Comparison of ENCODE assay signal across 23 cellular contexts in the genomic region with DNA sequence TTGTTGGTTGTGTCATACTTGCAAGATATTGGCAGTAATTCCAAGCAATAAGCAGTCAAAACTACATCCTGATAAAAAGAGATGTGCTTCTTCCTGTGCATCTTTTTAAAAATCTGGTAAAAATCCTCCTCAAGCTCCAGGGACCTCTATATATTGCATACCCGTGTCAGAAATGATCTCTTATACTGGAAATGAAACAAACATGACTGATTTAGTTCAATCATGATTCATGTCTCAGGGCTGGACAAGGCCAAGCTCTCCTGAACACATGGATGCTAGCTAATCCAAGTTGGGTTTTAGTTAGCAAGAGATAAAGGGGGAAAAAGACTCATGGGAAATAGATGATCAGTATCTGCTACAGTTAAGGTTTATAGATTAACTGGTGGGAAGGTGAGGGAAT.
"Had no signal": no experiment of that assay in that cellular context is flagged by ENCODE, and none has a peak within 500 bp of the region (broad histone marks: within the 10 kb centered on the region; RNA-seq: fewer than 3 reads in every experiment).

No MANE protein-coding gene starts in this region.

- H3K4me1 Mint-ChIP-seq: stimulated activated memory B cell treated with anti-CD40 and anti-IgM and Interleukin-4, amounts not matched to agents 10 μg/mL and 1 μg/mL and 100 μg/mL, for 72 hours; stimulated activated naive B cell treated with anti-CD40 and anti-IgM and Interleukin-4, amounts not matched to agents 10 μg/mL and 1 μg/mL and 100 μg/mL, for 72 hours; stimulated activated naive CD8-positive, alpha-beta T cell treated with anti-CD3 and anti-CD28 coated beads, Interleukin-15, amount 100 ng/mL, for 72 hours had no signal

- DNase-seq: stimulated activated CD4-positive, alpha-beta T cell treated with anti-CD3 and anti-CD28 coated beads, Interleukin-2, amount 100 ng/mL, for 48 hours; stimulated activated CD4-positive, alpha-beta T cell treated with anti-CD3 and anti-CD28 coated beads, Interleukin-4, amount 100 ng/mL, for 1 hour; stimulated activated CD4-positive, alpha-beta T cell treated with anti-CD3 and anti-CD28 coated beads, Interleukin-4, amount 100 ng/mL, for 24 hours; stimulated activated CD4-positive, alpha-beta T cell treated with anti-CD3 and anti-CD28 coated beads, Interleukin-4, amount 100 ng/mL, for 4 hours; stimulated activated CD8-positive, alpha-beta memory T cell treated with anti-CD3 and anti-CD28 coated beads, Interleukin-4, amount 100 ng/mL, for 48 hours; stimulated activated naive B cell treated with anti-CD40 and anti-IgM and Interleukin-4, amounts not matched to agents 10 μg/mL and 1 μg/mL and 100 μg/mL, for 72 hours; stimulated activated naive CD4-positive, alpha-beta T cell; stimulated activated naive CD4-positive, alpha-beta T cell treated with Interleukin-2 at 50 U/mL for 16 hours; stimulated activated naive CD8-positive, alpha-beta T cell treated with anti-CD3 and anti-CD28 coated beads, Interleukin-15, amount 100 ng/mL, for 72 hours; stimulated activated naive CD8-positive, alpha-beta T cell treated with anti-CD3 and anti-CD28 coated beads, Interleukin-15, Interleukin-2, amounts not matched to agents 100 U/mL and 50 U/mL, for 24 hours; stomach; substantia nigra; testis; thyroid gland; tibial artery; transverse colon; trophoblast cell; upper lobe of left lung; upper lobe of right lung; uterus had no signal

- H3K36me3 Mint-ChIP-seq: stimulated activated memory B cell treated with anti-CD40 and anti-IgM and Interleukin-4, amounts not matched to agents 10 μg/mL and 1 μg/mL and 100 μg/mL, for 72 hours; stimulated activated naive B cell treated with anti-CD40 and anti-IgM and Interleukin-4, amounts not matched to agents 10 μg/mL and 1 μg/mL and 100 μg/mL, for 72 hours; type B pancreatic cell had no signal

- H3K4me3 Mint-ChIP-seq: stimulated activated memory B cell treated with anti-CD40 and anti-IgM and Interleukin-4, amounts not matched to agents 10 μg/mL and 1 μg/mL and 100 μg/mL, for 72 hours; stimulated activated naive B cell treated with anti-CD40 and anti-IgM and Interleukin-4, amounts not matched to agents 10 μg/mL and 1 μg/mL and 100 μg/mL, for 72 hours; stimulated activated naive CD8-positive, alpha-beta T cell treated with anti-CD3 and anti-CD28 coated beads, Interleukin-15, amount 100 ng/mL, for 72 hours; stimulated activated naive CD8-positive, alpha-beta T cell treated with anti-CD3 and anti-CD28 coated beads, Interleukin-15, Interleukin-2, amounts not matched to agents 100 ng/mL and 50 ng/mL, for 24 hours; type B pancreatic cell had no signal

- ATAC-seq: stimulated activated memory B cell treated with anti-CD40 and anti-IgM and Interleukin-4, amounts not matched to agents 10 μg/mL and 1 μg/mL and 100 μg/mL, for 72 hours; stimulated activated naive B cell treated with anti-CD40 and anti-IgM and Interleukin-4, amounts not matched to agents 10 μg/mL and 1 μg/mL and 100 μg/mL, for 72 hours; stimulated activated naive CD8-positive, alpha-beta T cell treated with anti-CD3 and anti-CD28 coated beads, Interleukin-15, amount 100 ng/mL, for 72 hours; stimulated activated naive CD8-positive, alpha-beta T cell treated with anti-CD3 and anti-CD28 coated beads, Interleukin-15, Interleukin-2, amounts not matched to agents 100 U/mL and 50 U/mL, for 24 hours; upper lobe of right lung had no signal

- H3K27me3 Mint-ChIP-seq: type B pancreatic cell had no signal

- H3K27ac Mint-ChIP-seq: stimulated activated memory B cell treated with anti-CD40 and anti-IgM and Interleukin-4, amounts not matched to agents 10 μg/mL and 1 μg/mL and 100 μg/mL, for 72 hours; stimulated activated naive B cell treated with anti-CD40 and anti-IgM and Interleukin-4, amounts not matched to agents 10 μg/mL and 1 μg/mL and 100 μg/mL, for 72 hours; stimulated activated naive CD8-positive, alpha-beta T cell treated with anti-CD3 and anti-CD28 coated beads, Interleukin-15, amount 100 ng/mL, for 72 hours; stimulated activated naive CD8-positive, alpha-beta T cell treated with anti-CD3 and anti-CD28 coated beads, Interleukin-15, Interleukin-2, amounts not matched to agents 100 ng/mL and 50 ng/mL, for 24 hours; type B pancreatic cell had no signal
